Comparison of ENCODE assay signal across 1 cellular context in the genomic region with DNA sequence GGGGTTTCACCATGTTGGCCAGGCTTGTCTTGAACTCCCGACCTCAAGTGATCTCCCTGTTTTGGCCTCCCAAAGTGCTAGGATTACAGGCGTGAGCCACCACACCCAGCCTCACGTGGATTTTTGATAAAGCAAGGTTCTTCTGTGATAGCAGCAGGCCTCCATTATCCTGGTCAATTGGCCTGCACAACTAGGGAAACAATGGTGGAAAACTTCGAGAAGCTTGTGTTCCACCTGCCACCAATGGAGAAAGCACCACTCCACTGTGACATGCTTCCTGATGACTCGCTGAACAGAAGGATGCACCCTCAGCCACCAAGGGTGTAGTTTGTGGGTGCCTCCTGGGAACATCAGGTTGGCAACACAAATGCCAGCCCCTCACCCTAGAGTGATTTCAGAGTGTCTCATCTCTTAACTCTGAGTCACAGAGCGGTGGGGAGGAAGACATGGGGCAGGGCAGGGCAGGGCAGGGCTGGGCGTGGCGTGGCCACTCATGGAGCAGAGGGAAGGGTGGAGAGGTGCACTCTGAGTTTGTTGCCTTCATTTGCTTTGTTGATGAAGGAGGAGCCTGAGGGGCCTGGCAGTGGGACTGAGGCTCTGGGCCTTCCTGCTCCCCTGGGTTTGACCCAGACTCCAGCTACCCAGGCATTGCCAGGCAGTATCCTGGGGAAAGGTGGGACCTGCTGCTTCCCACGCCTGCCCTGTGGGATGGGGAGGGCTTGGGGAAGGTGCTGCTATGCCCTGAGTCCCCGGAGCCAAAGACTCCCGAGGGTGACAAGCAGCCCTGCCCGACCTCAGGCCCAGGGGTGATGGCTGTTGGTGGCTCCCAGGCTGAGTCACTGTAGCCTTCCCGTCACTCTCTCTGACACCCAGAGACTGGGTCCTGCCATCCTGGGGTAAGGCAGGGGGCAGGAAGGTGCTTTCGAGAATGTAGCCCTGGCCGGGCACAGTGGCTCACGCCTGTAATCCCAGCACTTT.
TF ChIP-seq lines count a peak whose summit lies in the region.

No MANE protein-coding gene starts in this region.

TF ChIP-seq in IMR-90, 13 proteins besides CTCF, POLR2A, EP300 and RAD21:
- TF ChIP-seq, protein P1, sequence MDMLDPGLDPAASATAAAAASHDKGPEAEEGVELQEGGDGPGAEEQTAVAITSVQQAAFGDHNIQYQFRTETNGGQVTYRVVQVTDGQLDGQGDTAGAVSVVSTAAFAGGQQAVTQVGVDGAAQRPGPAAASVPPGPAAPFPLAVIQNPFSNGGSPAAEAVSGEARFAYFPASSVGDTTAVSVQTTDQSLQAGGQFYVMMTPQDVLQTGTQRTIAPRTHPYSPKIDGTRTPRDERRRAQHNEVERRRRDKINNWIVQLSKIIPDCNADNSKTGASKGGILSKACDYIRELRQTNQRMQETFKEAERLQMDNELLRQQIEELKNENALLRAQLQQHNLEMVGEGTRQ (IDR thresholded peaks at IDR 0.05; ENCODE audit: low read depth, low read length) = no peak
- TF ChIP-seq RFX5 (IDR thresholded peaks at IDR 0.05; ENCODE audit: low read depth, low read length) (no peak), CEBPB (IDR thresholded peaks at IDR 0.05; ENCODE audit: low read depth, low read length) (no peak), RCOR1 (IDR thresholded peaks at IDR 0.05; ENCODE audit: insufficient replicate concordance, low read length) (no peak), MXI1 (IDR thresholded peaks at IDR 0.05; ENCODE audit: borderline replicate concordance, low read depth, low read length) (no peak), MAZ (IDR thresholded peaks at IDR 0.05; ENCODE audit: borderline replicate concordance, low read depth, low read length) (no peak), MAFK (IDR thresholded peaks at IDR 0.05; ENCODE audit: low read depth, low read length) (no peak), CHD1 (IDR thresholded peaks at IDR 0.05; ENCODE audit: low read depth, low read length) (no peak)
- TF ChIP-seq, protein P2, sequence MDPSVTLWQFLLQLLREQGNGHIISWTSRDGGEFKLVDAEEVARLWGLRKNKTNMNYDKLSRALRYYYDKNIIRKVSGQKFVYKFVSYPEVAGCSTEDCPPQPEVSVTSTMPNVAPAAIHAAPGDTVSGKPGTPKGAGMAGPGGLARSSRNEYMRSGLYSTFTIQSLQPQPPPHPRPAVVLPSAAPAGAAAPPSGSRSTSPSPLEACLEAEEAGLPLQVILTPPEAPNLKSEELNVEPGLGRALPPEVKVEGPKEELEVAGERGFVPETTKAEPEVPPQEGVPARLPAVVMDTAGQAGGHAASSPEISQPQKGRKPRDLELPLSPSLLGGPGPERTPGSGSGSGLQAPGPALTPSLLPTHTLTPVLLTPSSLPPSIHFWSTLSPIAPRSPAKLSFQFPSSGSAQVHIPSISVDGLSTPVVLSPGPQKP (IDR thresholded peaks at IDR 0.05; ENCODE audit: borderline replicate concordance, low read depth, low read length) = no peak
